ENCODE assay signal across 29 cellular contexts in genomic region chr7:2541291-2542010, GRCh38. TPM values are rescaled to one million over a fixed set of nuclear protein-coding genes. Genes with fewer than 3 reads are reported as not detected.
DNase-seq lines count a peak whose midpoint lies in the region; ATAC-seq and TF ChIP-seq lines count a peak whose summit lies in the region.
"Had no signal": no experiment of that assay in that cellular context is flagged by ENCODE, and none has a peak within 500 bp of the region (broad histone marks: within the 10 kb centered on the region; RNA-seq: fewer than 3 reads in every experiment).

No MANE protein-coding gene starts in this region.

- no peak overlapping the region for H3K4me2 ChIP-seq in SK-N-SH
- H3K4me2 ChIP-seq: GM23338, KMS-11 had no signal

- TF ChIP-seq CTCF in SK-N-SH (IDR thresholded peaks at IDR 0.05) = no peak
- TF ChIP-seq CTCF in transverse colon (IDR thresholded peaks at IDR 0.05) = no peak

- POLR2A ChIA-PET in SK-N-SH (lab: Yijun Ruan, JAX) = interaction anchor here (0.6 kb wide), 1 partner anchor 101 kb away, joined by 3 read pairs; no protein-coding TSS in a partner anchor

- H3K4me1 ChIP-seq in SK-N-SH (ENCODE audit: control insufficient read depth in 1 of 2, insufficient read depth in 2 of 2, low read depth in 1 of 2, low read length in 1 of 2) (no peaks in the 10 kb centered on the region), transverse colon (no peaks in the 10 kb centered on the region)
- H3K4me1 ChIP-seq: gastroesophageal sphincter, SJCRH30 had no signal

- H3K27me3 ChIP-seq in SK-N-SH (ENCODE audit: insufficient read depth) = no peaks in the 10 kb centered on the region
- no peaks in the 10 kb centered on the region for H3K27me3 ChIP-seq in transverse colon
- H3K27me3 ChIP-seq: gastroesophageal sphincter, SJCRH30, testis had no signal

- no peaks in the 10 kb centered on the region for H3K9me3 ChIP-seq in SK-N-SH
- H3K9me3 ChIP-seq in transverse colon = no peaks in the 10 kb centered on the region
- H3K9me3 ChIP-seq: gastroesophageal sphincter, SJCRH30, testis had no signal

- no peak overlapping the region for H2AFZ ChIP-seq in SK-N-SH (ENCODE audit: low read depth)
- H2AFZ ChIP-seq: GM23338 had no signal

- DNase-seq in SK-N-SH (peak; percentile 39), left colon (peak; percentile 5 to 23), transverse colon (peak; percentile 5), DMS53 treated with DMSO at 0.1 percent for 48 hours (lab: John Stamatoyannopoulos, UW; ENCODE audit: unreplicated experiment) (no peak), A172 (ENCODE audit: low spot score) (no peak)
- DNase-seq: activated T-cell treated with anti-CD3 and anti-CD28 coated beads, Interleukin-2, amount 50 U/mL, for 48 hours; anterior cingulate cortex; caudate nucleus; GDM1; mesendoderm; NCI-H1436 treated with DMSO at 0.1 percent for 48 hours; NCI-H2107; NCI-H446 treated with DMSO at 0.1 percent for 48 hours; stimulated activated CD4-positive, alpha-beta T cell treated with anti-CD3 and anti-CD28 coated beads, Interleukin-4, amount 100 ng/mL, for 1 hour; stimulated activated naive CD4-positive, alpha-beta T cell; testis had no signal

- in situ Hi-C loops in transverse colon (cut with MboI; ENCODE audit: low pct_ligation_motif_present in 1 of 4, low pct_unique_long_range_greater_than_20kb in 1 of 4, low sequenced_read_pairs in 3 of 4) = no loop called here

- TF ChIP-seq RAD21 in SK-N-SH (IDR thresholded peaks at IDR 0.05; ENCODE audit: low read length) = no peak

- no peaks in the 10 kb centered on the region for H3K4me1 Mint-ChIP-seq in IgD-negative memory B cell
- H3K4me1 Mint-ChIP-seq: activated CD4-positive, alpha-beta T cell treated with anti-CD3 and anti-CD28 coated beads for 36 hours; CD8-positive, alpha-beta memory T cell; GM23338 had no signal

- H3K27ac ChIP-seq in SK-N-SH (ENCODE audit: low read depth in 2 of 2, low read length in 1 of 2) = no peak overlapping the region
- H3K27ac ChIP-seq in transverse colon = no peak overlapping the region
- H3K27ac ChIP-seq: 22Rv1, gastroesophageal sphincter, KMS-11, SJCRH30, testis had no signal

- peaks cover 3% of the 10 kb centered on the region for H3F3A ChIP-seq in SK-N-SH (replicated peaks; ENCODE audit: insufficient read depth)

- CTCF ChIA-PET in SK-N-SH (lab: Yijun Ruan, JAX) = interaction anchor here (0.7 to 1.4 kb wide), 2 partner anchors 16 to 53 kb away, joined by 3 to 4 read pairs; no protein-coding TSS in a partner anchor

- no peak for TF ChIP-seq POLR2A in transverse colon (IDR thresholded peaks at IDR 0.05)

- no peaks in the 10 kb centered on the region for H3K27me3 Mint-ChIP-seq in IgD-negative memory B cell
- H3K27me3 Mint-ChIP-seq: activated CD4-positive, alpha-beta T cell treated with anti-CD3 and anti-CD28 coated beads for 36 hours; CD8-positive, alpha-beta memory T cell; dendritic cell treated with granulocyte-macrophage colony-stimulating factor and Interleukin-4, amounts not matched to agents 40 ng/mL and 50 ng/mL, for 4 days had no signal

- intact Hi-C loops in left colon (cut with DNase I, micrococcal nuclease) = no loop called here
- intact Hi-C loops in transverse colon (cut with DNase I; ENCODE audit: low total_unique reads) = no loop called here

- peak overlapping the region in 2 of 3 donors; percentile 67 to 85 for H3K27ac Mint-ChIP-seq in IgD-negative memory B cell
- H3K27ac Mint-ChIP-seq: activated CD4-positive, alpha-beta T cell treated with anti-CD3 and anti-CD28 coated beads for 36 hours; activated naive CD4-positive, alpha-beta T cell treated with anti-CD3 and anti-CD28 coated beads, Interleukin-2, amount 50 U/mL, for 72 hours; dendritic cell treated with granulocyte-macrophage colony-stimulating factor and Interleukin-4, amounts not matched to agents 40 ng/mL and 50 ng/mL, for 4 days; GM23338; T-helper 1 cell treated with Interleukin-12 subunit alpha and Interleukin-12 subunit beta and Interleukin-4 antibody, amounts not matched to agents 30 μg/mL and 1 μg/mL, for 36 hours had no signal

- H3K4me3 ChIP-seq in SK-N-SH (ENCODE audit: low read depth in 2 of 2, low read length in 1 of 2) (no peak overlapping the region), transverse colon (no peak overlapping the region)
- H3K4me3 ChIP-seq: gastroesophageal sphincter, GM23338, SJCRH30, testis had no signal

- H3K9me2 ChIP-seq in SK-N-SH = no peaks in the 10 kb centered on the region

- no peak overlapping the region for H3K4me3 Mint-ChIP-seq in IgD-negative memory B cell
- H3K4me3 Mint-ChIP-seq: activated CD4-positive, alpha-beta T cell treated with anti-CD3 and anti-CD28 coated beads for 36 hours; dendritic cell treated with granulocyte-macrophage colony-stimulating factor and Interleukin-4, amounts not matched to agents 40 ng/mL and 50 ng/mL, for 4 days; GM23338; T-helper 1 cell treated with Interleukin-12 subunit alpha and Interleukin-12 subunit beta and Interleukin-4 antibody, amounts not matched to agents 30 μg/mL and 1 μg/mL, for 36 hours had no signal

- H3K9me3 Mint-ChIP-seq in IgD-negative memory B cell = no peaks in the 10 kb centered on the region
- H3K9me3 Mint-ChIP-seq: activated naive CD4-positive, alpha-beta T cell treated with anti-CD3 and anti-CD28 coated beads, Interleukin-2, amount 50 U/mL, for 72 hours; CD8-positive, alpha-beta memory T cell; dendritic cell treated with granulocyte-macrophage colony-stimulating factor and Interleukin-4, amounts not matched to agents 40 ng/mL and 50 ng/mL, for 4 days; GM23338; T-helper 1 cell treated with Interleukin-12 subunit alpha and Interleukin-12 subunit beta and Interleukin-4 antibody, amounts not matched to agents 30 μg/mL and 1 μg/mL, for 36 hours had no signal

- TF ChIP-seq EP300 in SK-N-SH (IDR thresholded peaks at IDR 0.05; ENCODE audit: borderline replicate concordance in 1 of 2, low read depth in 1 of 2, low read length in 1 of 2) (no peak), transverse colon (IDR thresholded peaks at IDR 0.05; ENCODE audit: low read depth) (no peak)

- ATAC-seq in SK-N-SH treated with all-trans-retinoic acid at 6 μM for 48 hours = no peak
- no peak for ATAC-seq in left colon
- no peak for ATAC-seq in GM21619 (IDR thresholded peaks at IDR 0.05; ENCODE audit: unreplicated experiment)
- ATAC-seq: activated CD4-positive, alpha-beta T cell treated with anti-CD3 and anti-CD28 coated beads for 36 hours; gastroesophageal sphincter; GM23338 had no signal

- 94% methylated on average over 18 of the region's 40 CpGs for WGBS in SK-N-SH (ENCODE audit: low lambda C conversion rate)
- 95% methylated on average over 33 of the region's 40 CpGs; no CpG with 5 or more reads in 1 of the 2 donors for WGBS in transverse colon (ENCODE audit: low coverage in 1 of 2), 2 donors

- H3K36me3 Mint-ChIP-seq in IgD-negative memory B cell = no peaks in the 10 kb centered on the region
- H3K36me3 Mint-ChIP-seq: activated naive CD4-positive, alpha-beta T cell treated with anti-CD3 and anti-CD28 coated beads, Interleukin-2, amount 50 U/mL, for 72 hours had no signal

- no peaks in the 10 kb centered on the region for H3K79me2 ChIP-seq in SK-N-SH (ENCODE audit: insufficient read depth)

- H3K36me3 ChIP-seq in SK-N-SH (replicated peaks in 1 of 2; ENCODE audit: control insufficient read depth in 1 of 2, insufficient read depth in 2 of 2, low read length in 1 of 2) (peaks cover 32 to 59% of the 10 kb centered on the region in 2 experiments), transverse colon (peaks cover 0 to 33% (median 14%) of the 10 kb centered on the region in 4 donors)

- H4K20me1 ChIP-seq in SK-N-SH (ENCODE audit: insufficient read depth) = no peaks in the 10 kb centered on the region

- no peak overlapping the region for H3K9ac ChIP-seq in SK-N-SH
- H3K9ac ChIP-seq: KMS-11 had no signal

TF ChIP-seq in SK-N-SH, 30 proteins besides CTCF, POLR2A, EP300 and RAD21:
- TF ChIP-seq FOXJ3 (CRISPR knock-in tag; IDR thresholded peaks at IDR 0.05) = no peak
- no peak for TF ChIP-seq MEF2A (IDR thresholded peaks at IDR 0.05; ENCODE audit: borderline replicate concordance, low read depth)

TF ChIP-seq in SK-N-SH treated with all-trans-retinoic acid at 6 μM for 48 hours, 23 proteins besides CTCF, POLR2A, EP300 and RAD21:
- TF ChIP-seq ESRRG (CRISPR knock-in tag; IDR thresholded peaks at IDR 0.05) (no peak), ISL1 (CRISPR knock-in tag; IDR thresholded peaks at IDR 0.05) (no peak)
TF ChIP-seq in SK-N-SH treated with all-trans-retinoic acid at 6 μM for 48 hours: peak in this region for 0.

RNA-seq across cellular contexts. Expression of gene BRAT1, which starts 13.9 kb away (rescaled TPM):
- polyA plus RNA-seq in SK-N-SH (2012; rRNA removed) (34.1 and 36.2 TPM in 2 replicates), IgD-negative memory B cell (39.4 TPM)
- polyA plus RNA-seq in SK-N-SH (2012; cell fraction: cytosol; rRNA removed) = 8.3 and 16.1 TPM in 2 replicates
- 154 and 256 TPM in 2 replicates for polyA plus RNA-seq in SK-N-SH (2012; cell fraction: nucleus; rRNA removed)
- total RNA-seq in left colon (10 to 100 TPM; 21.8 to 21.9 TPM), transverse colon (100 to 1,000 TPM in 1 of 4 donors, 10 to 100 TPM in 3; 31.7 to 120 (median 40.4) TPM)
- 69.2 and 87.9 TPM in 2 replicates for total RNA-seq in A172 (2014; rRNA removed; shearing (Covaris generic))

RNA-seq across cellular contexts. Expression of gene IQCE, which starts 17.3 kb away (rescaled TPM):
- polyA plus RNA-seq in SK-N-SH (2012; rRNA removed) (14.4 and 15.1 TPM in 2 replicates), IgD-negative memory B cell (2.3 TPM)
- polyA plus RNA-seq in SK-N-SH (2012; cell fraction: cytosol; rRNA removed) = 11.2 and 12.8 TPM in 2 replicates
- 37.7 and 46.3 TPM in 2 replicates for polyA plus RNA-seq in SK-N-SH (2012; cell fraction: nucleus; rRNA removed)
- total RNA-seq in left colon (10 to 100 TPM; 28.5 to 30.5 TPM), transverse colon (100 to 1,000 TPM in 1 of 4 donors, 10 to 100 TPM in 3; 27.2 to 187 (median 55.5) TPM)
- 26.1 and 35.5 TPM in 2 replicates for total RNA-seq in A172 (2014; rRNA removed; shearing (Covaris generic))

RNA-seq across cellular contexts. Expression of gene LFNG, which starts 21.9 kb away (rescaled TPM):
- polyA plus RNA-seq in SK-N-SH (2012; rRNA removed) (7.6 and 9.4 TPM in 2 replicates), IgD-negative memory B cell (1.7 TPM)
- 3.5 and 5.9 TPM in 2 replicates for polyA plus RNA-seq in SK-N-SH (2012; cell fraction: cytosol; rRNA removed)
- polyA plus RNA-seq in SK-N-SH (2012; cell fraction: nucleus; rRNA removed) = 13.3 and 14.4 TPM in 2 replicates
- total RNA-seq in left colon (10 to 100 TPM; 48.3 to 70.1 TPM), transverse colon (100 to 1,000 TPM in 2 of 4 donors, 10 to 100 TPM in 2; 17.9 to 162 (median 80.6) TPM)
- 21.2 and 32.5 TPM in 2 replicates for total RNA-seq in A172 (2014; rRNA removed; shearing (Covaris generic))

Comparison
In these comparisons a context has a peak if more than half of its experiments do, and no peak if none do; other contexts are left out.
1. DNase-seq: peak in SK-N-SH (single experiment), left colon (2 of 2) and transverse colon (single experiment); none in DMS53 treated with DMSO at 0.1 percent for 48 hours (single experiment) and A172 (single experiment).